22 cellular contexts compared by ENCODE assay signal in the genomic region with DNA sequence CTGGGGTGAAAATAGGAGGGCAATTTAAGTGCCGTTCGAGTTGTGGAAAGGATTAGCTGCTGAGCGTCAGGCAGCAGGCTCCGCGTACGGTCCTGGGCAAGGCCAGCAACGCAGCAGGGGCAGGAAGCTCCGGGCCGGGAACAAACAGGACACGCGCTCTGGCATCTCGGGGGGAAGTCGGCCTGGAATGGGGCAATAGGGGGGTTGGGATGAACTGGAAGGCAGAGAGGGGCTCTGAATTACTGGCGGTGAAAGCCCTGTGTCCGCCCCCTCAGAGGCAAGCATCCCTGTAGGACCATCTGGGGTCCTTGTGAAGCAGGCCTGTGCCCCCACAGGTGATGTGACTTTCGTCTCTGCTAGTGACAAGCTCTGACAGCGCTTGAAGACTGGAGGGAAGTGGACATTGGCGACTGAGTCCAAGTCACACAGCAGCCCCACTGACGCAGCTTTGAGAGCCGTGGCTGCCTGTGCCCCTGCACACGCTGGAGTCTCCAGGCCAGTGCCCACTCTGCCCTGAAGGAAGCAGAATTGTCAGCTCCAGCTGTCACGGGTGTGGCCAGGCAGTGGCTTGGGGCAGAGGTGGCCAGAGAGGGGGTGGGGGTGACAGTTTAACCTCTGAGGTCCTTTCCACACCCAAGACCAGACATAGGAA. TPM values are rescaled to one million over a fixed set of nuclear protein-coding genes. Genes with fewer than 3 reads are reported as not detected.
"Had no signal": no experiment of that assay in that cellular context is flagged by ENCODE, and none has a peak within 500 bp of the region (broad histone marks: within the 10 kb centered on the region; RNA-seq: fewer than 3 reads in every experiment).

No MANE protein-coding gene starts in this region.

- H3K4me1 Mint-ChIP-seq: activated CD4-positive, alpha-beta T cell treated with anti-CD3 and anti-CD28 coated beads for 36 hours had no signal

- H3K36me3 ChIP-seq: tibial artery, vagina had no signal

- H3K4me1 ChIP-seq: parathyroid adenoma, tibial artery, vagina had no signal

- FAIRE-seq: endometrium had no signal

- H3K4me3 Mint-ChIP-seq: activated CD4-positive, alpha-beta T cell treated with anti-CD3 and anti-CD28 coated beads for 36 hours; activated naive CD4-positive, alpha-beta T cell treated with anti-CD3 and anti-CD28 coated beads, Interleukin-2, amount 50 U/mL, for 24 hours; brain; neural crest cell; stimulated activated memory B cell treated with anti-CD40 and anti-IgM and Interleukin-4, amounts not matched to agents 10 μg/mL and 1 μg/mL and 100 μg/mL, for 72 hours; T-cell had no signal

- H3K9ac ChIP-seq: parathyroid adenoma had no signal

- H3K9me3 ChIP-seq: tibial artery, vagina had no signal

- DNase-seq: activated CD4-positive, alpha-beta T cell treated with anti-CD3 and anti-CD28 coated beads for 36 hours; activated T-cell treated with anti-CD3 and anti-CD28 coated beads for 4 hours; amniotic stem cell; cerebellar nuclear complex; left colon; retina; T-cell; T1000 had no signal

- H3K36me3 Mint-ChIP-seq: activated naive CD4-positive, alpha-beta T cell treated with anti-CD3 and anti-CD28 coated beads, Interleukin-2, amount 50 U/mL, for 24 hours; brain; stimulated activated memory B cell treated with anti-CD40 and anti-IgM and Interleukin-4, amounts not matched to agents 10 μg/mL and 1 μg/mL and 100 μg/mL, for 72 hours; T-cell had no signal

- H3K27me3 ChIP-seq: vagina had no signal

- H3K27ac Mint-ChIP-seq: activated CD4-positive, alpha-beta T cell treated with anti-CD3 and anti-CD28 coated beads for 36 hours; activated naive CD4-positive, alpha-beta T cell treated with anti-CD3 and anti-CD28 coated beads, Interleukin-2, amount 50 U/mL, for 24 hours; stimulated activated memory B cell treated with anti-CD40 and anti-IgM and Interleukin-4, amounts not matched to agents 10 μg/mL and 1 μg/mL and 100 μg/mL, for 72 hours; T-cell had no signal

- H3K9me3 Mint-ChIP-seq: activated naive CD4-positive, alpha-beta T cell treated with anti-CD3 and anti-CD28 coated beads, Interleukin-2, amount 50 U/mL, for 24 hours; stimulated activated memory B cell treated with anti-CD40 and anti-IgM and Interleukin-4, amounts not matched to agents 10 μg/mL and 1 μg/mL and 100 μg/mL, for 72 hours; T-cell had no signal

- H3K27ac ChIP-seq: parathyroid adenoma, tibial artery, vagina had no signal

- H3K4me3 ChIP-seq: smooth muscle cell, tibial artery, vagina had no signal

RNA-seq across cellular contexts. Expression of a gene that starts 35.1 kb away (rescaled TPM):
- total RNA-seq: activated CD4-positive, alpha-beta T cell treated with anti-CD3 and anti-CD28 coated beads for 36 hours; activated CD8-positive, alpha-beta memory T cell treated with anti-CD3 and anti-CD28 coated beads for 36 hours; dermis microvascular lymphatic vessel endothelial cell; esophagus mucosa; fibroblast of villous mesenchyme; mesenteric fat pad; neural crest cell; smooth muscle cell; T-cell; vagina had no signal
- polyA plus RNA-seq: smooth muscle cell had no signal

RNA-seq across cellular contexts. Expression of a gene that starts 44.0 kb away (rescaled TPM):
- total RNA-seq: activated CD4-positive, alpha-beta T cell treated with anti-CD3 and anti-CD28 coated beads for 36 hours; activated CD8-positive, alpha-beta memory T cell treated with anti-CD3 and anti-CD28 coated beads for 36 hours; dermis microvascular lymphatic vessel endothelial cell; esophagus mucosa; fibroblast of villous mesenchyme; mesenteric fat pad; neural crest cell; smooth muscle cell; T-cell; vagina had no signal
- polyA plus RNA-seq: smooth muscle cell had no signal
